Comparison of ENCODE assay signal across 13 cellular contexts in the genomic region with DNA sequence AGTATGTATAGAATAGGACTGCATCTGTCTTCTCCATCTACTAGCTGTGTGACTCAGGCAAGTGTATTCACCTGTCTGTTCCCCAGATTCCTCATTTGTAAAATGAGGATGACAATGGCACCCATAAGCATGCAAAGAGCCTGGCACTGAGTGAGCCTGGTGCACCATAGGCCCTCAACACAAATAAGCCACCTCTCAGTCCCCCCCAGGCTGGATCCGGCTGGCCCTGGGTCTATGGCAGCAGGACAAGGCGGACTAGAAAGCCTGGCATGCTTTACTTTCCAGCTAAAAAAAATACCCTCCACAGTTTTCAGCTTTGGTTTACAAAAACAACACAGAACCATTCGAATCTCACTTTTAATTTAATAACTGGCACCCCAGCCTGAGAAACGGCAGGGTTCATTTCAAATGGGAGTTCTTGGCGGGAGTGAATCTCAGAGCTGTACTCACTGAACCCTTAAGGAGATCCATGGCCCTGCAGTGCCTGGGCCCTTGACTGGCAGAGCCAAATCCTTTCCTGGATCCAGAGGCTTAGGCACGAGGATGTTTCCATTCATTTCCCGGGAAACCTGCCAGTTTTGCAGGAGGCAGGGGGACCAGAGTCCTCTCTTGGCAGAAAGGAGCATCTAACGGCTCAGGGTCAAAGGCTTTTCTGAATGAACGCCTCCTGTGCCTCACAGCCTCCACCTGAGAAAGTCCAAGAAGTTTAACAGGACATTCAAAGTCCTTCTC. TPM values are rescaled to one million over a fixed set of nuclear protein-coding genes. Genes with fewer than 3 reads are reported as not detected.
A peak's percentile ranks its signal among the peaks of the same experiment; 100 is the strongest.
DNase-seq lines count a peak whose midpoint lies in the region; ATAC-seq and TF ChIP-seq lines count a peak whose summit lies in the region.
"Had no signal": no experiment of that assay in that cellular context is flagged by ENCODE, and none has a peak within 500 bp of the region (broad histone marks: within the 10 kb centered on the region; RNA-seq: fewer than 3 reads in every experiment).

No MANE protein-coding gene starts in this region.

- TF ChIP-seq CTCF in brain (conservative IDR thresholded peaks at IDR 0.05) = no peak

- H3K27me3 Mint-ChIP-seq in brain = peaks cover 5% of the 10 kb centered on the region

- H3K9me3 Mint-ChIP-seq in brain = no peaks in the 10 kb centered on the region

- peak overlapping the region in 1 of 5 experiments; percentile 52 for H3K4me3 Mint-ChIP-seq in brain

- peaks cover 61% of the 10 kb centered on the region for H3K4me1 Mint-ChIP-seq in brain

- no peaks in the 10 kb centered on the region for H3K36me3 Mint-ChIP-seq in brain

- ATAC-seq in GM21528 (IDR thresholded peaks at IDR 0.05; ENCODE audit: low FRiP score, unreplicated experiment) (no peak), GM21717 (IDR thresholded peaks at IDR 0.05; ENCODE audit: unreplicated experiment) (no peak), HG03521 (IDR thresholded peaks at IDR 0.05; ENCODE audit: unreplicated experiment) (no peak), HG03196 (IDR thresholded peaks at IDR 0.05; ENCODE audit: unreplicated experiment) (no peak)

- DNase-seq in Ammon's horn (ENCODE audit: low spot score) (peak; percentile 75), M059J (ENCODE audit: low read depth) (peak; percentile 36), medulla oblongata (ENCODE audit: extremely low spot score) (peak; percentile 94)
- DNase-seq: activated CD4-positive, alpha-beta T cell treated with anti-CD3 and anti-CD28 coated beads for 1 hour; activated naive CD4-positive, alpha-beta T cell treated with anti-CD3 and anti-CD28 coated beads, Interleukin-2, amount 50 U/mL, for 16 hours; MM.1S; NCI-H526; stimulated activated naive CD4-positive, alpha-beta T cell had no signal

- H3K27ac Mint-ChIP-seq in brain = peak overlapping the region in 4 of 5 experiments; percentile 52 to 94 (median 84)

RNA-seq across cellular contexts. Expression of gene SYNE3, which starts 17.7 kb away (rescaled TPM):
- total RNA-seq in M059J (2014; rRNA removed; shearing (Covaris generic)) = 0.44 and 2.8 TPM in 2 replicates
- 2.0 TPM for polyA plus RNA-seq in brain (ENCODE audit: insufficient read depth, low read depth, low replicate concordance)

RNA-seq across cellular contexts. Expression of gene GLRX5, which starts 36.1 kb away (rescaled TPM):
- total RNA-seq in M059J (2014; rRNA removed; shearing (Covaris generic)) = 40.9 and 57.1 TPM in 2 replicates
- polyA plus RNA-seq in brain (ENCODE audit: insufficient read depth, low read depth, low replicate concordance) = 109 TPM

Comparison
In these comparisons a context has a peak if more than half of its experiments do, and no peak if none do; other contexts are left out.
1. DNase-seq: peak in every context shown above with its lines; median percentile 94 in medulla oblongata; 75 in Ammon's horn; 36 in M059J.